ENCODE assay signal across 30 cellular contexts in genomic region chr7:135410546-135410942, GRCh38.
"Had no signal": no experiment of that assay in that cellular context is flagged by ENCODE, and none has a peak within 500 bp of the region (broad histone marks: within the 10 kb centered on the region; RNA-seq: fewer than 3 reads in every experiment).

No MANE protein-coding gene starts in this region.

- H3K27ac ChIP-seq: adrenal gland, body of pancreas, breast epithelium, cardiac muscle cell, coronary artery, dorsolateral prefrontal cortex, esophagus muscularis mucosa, foreskin keratinocyte, gastroesophageal sphincter, heart right ventricle, VCaP had no signal

- H3K9me3 ChIP-seq: adrenal gland, body of pancreas, breast epithelium, esophagus muscularis mucosa, gastroesophageal sphincter, heart right ventricle had no signal

- H3K4me1 ChIP-seq: adrenal gland, body of pancreas, breast epithelium, esophagus muscularis mucosa, gastroesophageal sphincter, heart right ventricle had no signal

- ATAC-seq: activated CD4-positive, CD25-positive, alpha-beta regulatory T cell treated with anti-CD3 and anti-CD28 coated beads, Interleukin-2, amount 50 U/mL, for 24 hours; activated CD8-positive, alpha-beta T cell treated with anti-CD3 and anti-CD28 coated beads for 36 hours; activated naive CD8-positive, alpha-beta T cell treated with anti-CD3 and anti-CD28 coated beads, Interleukin-2, amount 50 U/mL, for 24 hours; activated T-cell treated with anti-CD3 and anti-CD28 coated beads, Interleukin-2, amount 50 U/mL, for 4 hours; body of pancreas; foreskin keratinocyte; gastroesophageal sphincter; heart right ventricle had no signal

- DNase-seq: activated B cell treated with CpG ODN at 0.5 μM for 24 hours; activated CD4-positive, alpha-beta T cell treated with anti-CD3 and anti-CD28 coated beads for 48 hours; activated CD4-positive, alpha-beta T cell treated with anti-CD3 and anti-CD28 coated beads, Interleukin-2, amount 50 U/mL, for 1 hour; activated CD4-positive, alpha-beta T cell treated with anti-CD3 and anti-CD28 coated beads, Interleukin-2, amount 50 U/mL, for 48 hours; activated CD8-positive, alpha-beta memory T cell treated with anti-CD3 and anti-CD28 coated beads for 24 hours; activated CD8-positive, alpha-beta T cell treated with anti-CD3 and anti-CD28 coated beads for 36 hours; activated effector memory CD4-positive, alpha-beta T cell treated with anti-CD3 and anti-CD28 coated beads, Interleukin-2, amount 50 U/mL, for 16 hours; activated naive CD4-positive, alpha-beta T cell treated with anti-CD3 and anti-CD28 coated beads for 36 hours; activated naive CD8-positive, alpha-beta T cell treated with anti-CD3 and anti-CD28 coated beads for 36 hours; activated naive CD8-positive, alpha-beta T cell treated with anti-CD3 and anti-CD28 coated beads, Interleukin-2, amount 50 U/mL, for 24 hours; activated T-cell treated with anti-CD3 and anti-CD28 coated beads, Interleukin-2, amount 50 U/mL, for 4 hours; adrenal gland; amygdala; aorta; body of pancreas; central memory CD4-positive, alpha-beta T cell; cerebellar nuclear complex; dorsolateral prefrontal cortex; effector memory CD4-positive, alpha-beta T cell; endodermal cell; foreskin keratinocyte; heart right ventricle; T-helper 2 cell had no signal

- H3K4me3 ChIP-seq: adrenal gland, body of pancreas, breast epithelium, cardiac muscle cell, coronary artery, dorsolateral prefrontal cortex, esophagus muscularis mucosa, gastroesophageal sphincter, heart right ventricle had no signal

- H3K36me3 ChIP-seq: adrenal gland, breast epithelium had no signal
